Comparison of ENCODE assay signal across 22 cellular contexts in the genomic region with DNA sequence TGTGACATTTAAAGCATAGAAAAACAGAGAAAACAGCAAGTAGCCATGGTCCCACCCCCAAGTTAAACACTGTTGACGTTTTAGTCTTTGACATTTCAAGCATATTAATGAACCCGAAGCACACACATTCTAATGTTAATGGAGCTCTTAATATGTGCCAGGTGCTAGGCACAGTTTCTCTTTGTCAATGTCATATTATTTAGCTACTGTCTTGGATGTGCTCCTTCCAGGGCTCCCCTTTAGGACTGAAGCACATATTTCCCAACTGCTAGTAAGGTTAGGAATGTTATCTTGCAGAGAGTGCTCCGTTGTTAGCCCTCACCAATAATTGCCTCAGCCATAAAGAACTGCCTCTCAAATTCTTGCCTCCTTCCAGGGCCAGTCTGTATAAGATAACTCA.
"Had no signal": no experiment of that assay in that cellular context is flagged by ENCODE, and none has a peak within 500 bp of the region (broad histone marks: within the 10 kb centered on the region; RNA-seq: fewer than 3 reads in every experiment).

No MANE protein-coding gene starts in this region.

- DNase-seq: IMR-90, Karpas-422, KG1, MG63, NCI-H1092, NCI-H1105 treated with DMSO at 0.1 percent for 48 hours, NCI-H1417 treated with DMSO at 0.1 percent for 48 hours, NCI-H146, NCI-H187, NCI-H2029 treated with DMSO at 0.1 percent for 48 hours, NCI-H2107, NCI-H2227 treated with DMSO at 0.1 percent for 48 hours, NCI-H524, NCI-H526 treated with DMSO at 0.1 percent for 48 hours, NCI-H748 treated with DMSO at 0.1 percent for 48 hours, PC-3, SHP77, T-helper 1 cell had no signal

- H3K4me3 ChIP-seq: MG63 had no signal

- H3K27ac ChIP-seq: RWPE1 had no signal

- ATAC-seq: HepG2, Panc1, PC-3, SK-N-SH treated with all-trans-retinoic acid at 6 μM for 48 hours had no signal

- H3K9me3 ChIP-seq: MG63 had no signal

- H3K36me3 ChIP-seq: MG63 had no signal

- H3K27me3 ChIP-seq: MG63 had no signal

- FAIRE-seq: HepG2 had no signal
